ENCODE assay signal across 8 cellular contexts in genomic region chr18:9708882-9709877, GRCh38. TPM values are rescaled to one million over a fixed set of nuclear protein-coding genes. Genes with fewer than 3 reads are reported as not detected.
DNase-seq lines count a peak whose midpoint lies in the region; ATAC-seq and TF ChIP-seq lines count a peak whose summit lies in the region.

No MANE protein-coding gene starts in this region.

- H3K27ac ChIP-seq in AG04450 (ENCODE audit: low read depth, low read length) (peak overlapping the region; percentile 47), GM23338 (ENCODE audit: low read depth) (no peak overlapping the region)

- peaks cover 38% of the 10 kb centered on the region for H3K27me3 Mint-ChIP-seq in GM23338 (ENCODE audit: insufficient read depth, low read depth, poor library complexity)
- H3K27me3 Mint-ChIP-seq in activated naive CD4-positive, alpha-beta T cell treated with anti-CD3 and anti-CD28 coated beads, Interleukin-2, amount 50 U/mL, for 24 hours: peaks cover 55% of the 10 kb centered on the region

- DNase-seq in AG04450 (ENCODE audit: low read depth, low spot score): no peak
- DNase-seq in GM23338 (ENCODE audit: low spot score): peak; percentile 78
- peak; percentile 32 for DNase-seq in hepatic stellate cell (ENCODE audit: low spot score)
- DNase-seq in retinal pigment epithelial cell (ENCODE audit: low read depth): no peak
- DNase-seq in GM19240 (ENCODE audit: insufficient read length, low spot score): no peak

- no peaks in the 10 kb centered on the region; the same call in 1 of the 2 replicates for H3K9me3 ChIP-seq in AG04450 (ENCODE audit: control insufficient read depth, insufficient read depth, low read length)

- H3K27ac Mint-ChIP-seq in GM23338: no peak overlapping the region
- H3K27ac Mint-ChIP-seq in activated naive CD4-positive, alpha-beta T cell treated with anti-CD3 and anti-CD28 coated beads, Interleukin-2, amount 50 U/mL, for 24 hours: no peak overlapping the region

- H3K4me1 Mint-ChIP-seq in GM23338: peaks cover 46% of the 10 kb centered on the region
- peaks cover 17% of the 10 kb centered on the region for H3K4me1 Mint-ChIP-seq in activated naive CD4-positive, alpha-beta T cell treated with anti-CD3 and anti-CD28 coated beads, Interleukin-2, amount 50 U/mL, for 24 hours

- peak overlapping the region; percentile 85 for H3K4me3 Mint-ChIP-seq in GM23338
- H3K4me3 Mint-ChIP-seq in activated naive CD4-positive, alpha-beta T cell treated with anti-CD3 and anti-CD28 coated beads, Interleukin-2, amount 50 U/mL, for 24 hours: peak overlapping the region; percentile 70

- TF ChIP-seq CTCF in AG04450 (IDR thresholded peaks at IDR 0.05; ENCODE audit: low read depth, low read length) (no peak), GM23338 (conservative IDR thresholded peaks at IDR 0.05; ENCODE audit: low read depth in 2 of 2) (no peak), retinal pigment epithelial cell (conservative IDR thresholded peaks at IDR 0.05; ENCODE audit: low read depth, low read length) (no peak)

- H3K4me3 ChIP-seq in AG04450 (ENCODE audit: low read depth, low read length) (peak overlapping the region; percentile 77), GM23338 (peak overlapping the region; percentile 93), retinal pigment epithelial cell (ENCODE audit: low read length) (peak overlapping the region; percentile 71)

- H4K20me1 ChIP-seq in GM23338 (replicated peaks; ENCODE audit: insufficient read depth): peaks cover 16% of the 10 kb centered on the region

- no peaks in the 10 kb centered on the region; the same call in 2 of the 3 replicates for H3K9me3 Mint-ChIP-seq in GM23338
- H3K9me3 Mint-ChIP-seq in activated naive CD4-positive, alpha-beta T cell treated with anti-CD3 and anti-CD28 coated beads, Interleukin-2, amount 50 U/mL, for 24 hours: no peaks in the 10 kb centered on the region

- peaks cover 17% of the 10 kb centered on the region; the same call in 1 of the 2 replicates for H3K79me2 ChIP-seq in GM23338 (replicated peaks; ENCODE audit: insufficient read depth)

- no peaks in the 10 kb centered on the region for H3K9me2 ChIP-seq in GM23338 (ENCODE audit: insufficient read depth)

- H3K27me3 ChIP-seq in AG04450 (ENCODE audit: control insufficient read depth, insufficient read depth, low read length) (no peaks in the 10 kb centered on the region), GM23338 (ENCODE audit: insufficient read depth) (peaks cover 49% of the 10 kb centered on the region)

- H3F3A ChIP-seq in GM23338 (replicated peaks; ENCODE audit: low read depth): no peaks in the 10 kb centered on the region

- no peaks in the 10 kb centered on the region for H3K36me3 Mint-ChIP-seq in GM23338 (ENCODE audit: low read depth)
- H3K36me3 Mint-ChIP-seq in activated naive CD4-positive, alpha-beta T cell treated with anti-CD3 and anti-CD28 coated beads, Interleukin-2, amount 50 U/mL, for 24 hours: no peaks in the 10 kb centered on the region

- CTCF ChIA-PET in AG04450 (lab: Charles Lee): interaction anchor here (2.8 kb wide), 1 partner anchor 134 kb away, joined by 9 read pairs; no protein-coding TSS in a partner anchor

- H3K4me1 ChIP-seq in GM23338 (ENCODE audit: insufficient read depth): peaks cover 21% of the 10 kb centered on the region

- POLR2A ChIA-PET in AG04450 (lab: Yijun Ruan, JAX): interaction anchor here (0.6 to 0.9 kb wide), 3 partner anchors 25 to 204 kb away, joined by 3 to 4 read pairs (median 3); no protein-coding TSS in a partner anchor

- ATAC-seq in GM23338: peak; percentile 53
- no peak for ATAC-seq in HG03175 (IDR thresholded peaks at IDR 0.05; ENCODE audit: unreplicated experiment)
- ATAC-seq in GM19035 (IDR thresholded peaks at IDR 0.05; ENCODE audit: unreplicated experiment): no peak

- H3K36me3 ChIP-seq in GM23338 (ENCODE audit: insufficient read depth): no peaks in the 10 kb centered on the region

- H2AFZ ChIP-seq in GM23338: peak overlapping the region; percentile 96

- H3K4me2 ChIP-seq in GM23338: peak overlapping the region; percentile 100

TF ChIP-seq in GM23338, 12 proteins besides CTCF, POLR2A, EP300 and RAD21:
- peak; percentile 53 for TF ChIP-seq EZH2 (IDR thresholded peaks at IDR 0.05; ENCODE audit: low read depth, unreplicated experiment)
- TF ChIP-seq ZNF114 (CRISPR knock-in tag; IDR thresholded peaks at IDR 0.05): no peak

RNA-seq across cellular contexts. Expression of gene RAB31, which starts 1.1 kb away (rescaled TPM):
- polyA plus RNA-seq in AG04450 (2011; rRNA removed) (34.0 and 43.7 TPM in 2 replicates), GM23338 (2016; fragmentation: Nextera tagmentation; extraction: Ambion mirVana) (34.0 and 46.1 TPM in 2 replicates)
- 29.7 and 35.6 TPM in 2 replicates for polyA minus RNA-seq in AG04450 (2011; rRNA and poly(A)+ RNA removed)
- total RNA-seq in GM23338 (2014; rRNA removed; shearing (Covaris generic)): 18.8 and 33.8 TPM in 2 replicates

Comparison
In these comparisons a context has a peak if more than half of its experiments do, and no peak if none do; other contexts are left out.
1. DNase-seq: peak in GM23338 (single experiment) and hepatic stellate cell (single experiment); none in AG04450 (single experiment), retinal pigment epithelial cell (single experiment) and GM19240 (single experiment).
2. Peak in every context shown above with its lines, with median percentiles within 50 percentile points of each other: H3K4me3 ChIP-seq.